In the genomic region with DNA sequence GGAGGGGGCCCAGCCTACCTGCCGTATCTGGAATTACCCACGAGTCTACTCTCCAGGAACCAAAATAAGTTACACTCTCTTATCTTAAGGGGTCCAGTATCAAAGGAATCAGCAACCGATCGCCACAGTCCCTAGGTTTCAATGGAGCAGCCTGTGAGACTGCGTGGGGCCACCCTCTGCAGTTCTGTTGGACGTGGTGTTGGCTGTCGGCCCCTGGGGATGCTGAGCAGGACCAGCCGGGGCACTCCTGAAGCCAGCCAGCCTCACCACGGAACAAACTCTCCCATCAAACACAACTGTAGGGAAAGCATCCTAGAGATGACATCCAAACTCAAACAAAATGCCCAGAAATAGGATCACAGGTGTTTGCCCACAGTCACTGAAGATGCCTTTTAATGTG, we compare ENCODE assay signal across 9 cellular contexts. TPM values are rescaled to one million over a fixed set of nuclear protein-coding genes. Genes with fewer than 3 reads are reported as not detected.
DNase-seq lines count a peak whose midpoint lies in the region; ATAC-seq, FAIRE-seq and TF ChIP-seq lines count a peak whose summit lies in the region.
"Had no signal": no experiment of that assay in that cellular context is flagged by ENCODE, and none has a peak within 500 bp of the region (broad histone marks: within the 10 kb centered on the region; RNA-seq: fewer than 3 reads in every experiment).

No MANE protein-coding gene starts in this region.

- peak overlapping the region; percentile 83 to 88 for H3K27ac ChIP-seq in A549
- peak overlapping the region; percentile 82 to 90 for H3K27ac ChIP-seq in breast epithelium
- H3K27ac ChIP-seq in right atrium auricular region, result peak overlapping the region; percentile 77 to 86
- H3K27ac ChIP-seq in gastrocnemius medialis, result peak overlapping the region; percentile 74 to 83 (median 76)

- ATAC-seq in A549 (no peak), gastrocnemius medialis (no peak), GM18868 (IDR thresholded peaks at IDR 0.05; ENCODE audit: unreplicated experiment) (no peak)
- ATAC-seq: activated CD4-positive, alpha-beta T cell treated with anti-CD3 and anti-CD28 coated beads for 36 hours had no signal

- H3K9me3 ChIP-seq in A549 (no peaks in the 10 kb centered on the region), breast epithelium (no peaks in the 10 kb centered on the region), right atrium auricular region (no peaks in the 10 kb centered on the region), gastrocnemius medialis (no peaks in the 10 kb centered on the region)

- H3K27me3 ChIP-seq in breast epithelium (no peaks in the 10 kb centered on the region), right atrium auricular region (no peaks in the 10 kb centered on the region), gastrocnemius medialis (no peaks in the 10 kb centered on the region)

- FAIRE-seq in A549 (lab: Jason Lieb, UNC), result no peak

- POLR2A ChIA-PET in A549 (lab: Yijun Ruan, JAX), result no interaction called here

- DNase-seq in A549 (ENCODE audit: low read depth in 1 of 2, low spot score in 1 of 2) (no peak), breast epithelium (ENCODE audit: low spot score in 2 of 2) (no peak), right atrium auricular region (ENCODE audit: low spot score) (no peak), gastrocnemius medialis (no peak), NCI-H1694 (lab: John Stamatoyannopoulos, UW) (no peak), iPS-NIHi7 (ENCODE audit: extremely low spot score) (no peak), NCI-H1092 treated with DMSO at 0.1 percent for 48 hours (lab: John Stamatoyannopoulos, UW) (no peak)
- DNase-seq: activated CD4-positive, alpha-beta T cell treated with anti-CD3 and anti-CD28 coated beads for 36 hours had no signal

- no peak for TF ChIP-seq EP300 in A549 (IDR thresholded peaks at IDR 0.05)

- peak overlapping the region; percentile 93 for H3K4me2 ChIP-seq in A549

- in situ Hi-C loops in gastrocnemius medialis (cut with MboI; ENCODE audit: low sequenced_read_pairs in 4 of 4), result no loop called here

- CTCF ChIA-PET in A549 (lab: Yijun Ruan, JAX), result interaction anchor here (0.7 to 3.5 kb wide), 7 partner anchors 10 to 138 kb away, joined by 3 to 15 read pairs (median 3); a partner anchor contains a TSS

- no peak for TF ChIP-seq RAD21 in A549 (conservative IDR thresholded peaks at IDR 0.05 in 1 of 2, IDR thresholded peaks at IDR 0.05 in 1 of 2)

- intact Hi-C loops in breast epithelium (cut with DNase I; ENCODE audit: low total_unique reads), result no loop called here
- intact Hi-C loops in gastrocnemius medialis (cut with DNase I; ENCODE audit: low total_unique reads), result loop anchor here (5.0 kb wide), 2 partner anchors 51 to 131 kb away; no protein-coding TSS in a partner anchor

- TF ChIP-seq POLR2A in A549 (IDR thresholded peaks at IDR 0.05; ENCODE audit: low read length), result no peak
- TF ChIP-seq POLR2A in breast epithelium (IDR thresholded peaks at IDR 0.05), result no peak
- TF ChIP-seq POLR2A in gastrocnemius medialis (IDR thresholded peaks at IDR 0.05), result no peak

- H3K4me1 ChIP-seq in A549 (peaks cover 77% of the 10 kb centered on the region), breast epithelium (peaks cover 0 to 15% of the 10 kb centered on the region in 2 donors), right atrium auricular region (peaks cover 0 to 66% of the 10 kb centered on the region in 2 donors), gastrocnemius medialis (peaks cover 8 to 46% of the 10 kb centered on the region in 2 donors)

- TF ChIP-seq CTCF in A549 (IDR thresholded peaks at IDR 0.05), result no peak
- no peak for TF ChIP-seq CTCF in breast epithelium (IDR thresholded peaks at IDR 0.05)
- TF ChIP-seq CTCF in right atrium auricular region (IDR thresholded peaks at IDR 0.05), result no peak
- no peak for TF ChIP-seq CTCF in gastrocnemius medialis (IDR thresholded peaks at IDR 0.05 in 4 of 5, conservative IDR thresholded peaks at IDR 0.05 in 1 of 5)

- WGBS in A549 (ENCODE audit: missing lambda C conversion rate), result 80% methylated on average over 9 of the region's 9 CpGs

- H3K36me3 ChIP-seq in breast epithelium (no peaks in the 10 kb centered on the region), right atrium auricular region (no peaks in the 10 kb centered on the region), gastrocnemius medialis (no peaks in the 10 kb centered on the region)

- peak overlapping the region; percentile 36 for H3K4me3 ChIP-seq in A549
- peak overlapping the region; percentile 28 to 60 (median 41) for H3K4me3 ChIP-seq in breast epithelium
- peak overlapping the region; percentile 31 to 41 for H3K4me3 ChIP-seq in right atrium auricular region
- peak overlapping the region; percentile 23 to 47 (median 36) for H3K4me3 ChIP-seq in gastrocnemius medialis

TF ChIP-seq in A549, 52 proteins besides CTCF, POLR2A, EP300 and RAD21:
- TF ChIP-seq ZC3H11A (IDR thresholded peaks at IDR 0.05), result no peak
- no peak for TF ChIP-seq RNF2 (IDR thresholded peaks at IDR 0.05; ENCODE audit: borderline replicate concordance, low read depth)
- TF ChIP-seq, protein P1, sequence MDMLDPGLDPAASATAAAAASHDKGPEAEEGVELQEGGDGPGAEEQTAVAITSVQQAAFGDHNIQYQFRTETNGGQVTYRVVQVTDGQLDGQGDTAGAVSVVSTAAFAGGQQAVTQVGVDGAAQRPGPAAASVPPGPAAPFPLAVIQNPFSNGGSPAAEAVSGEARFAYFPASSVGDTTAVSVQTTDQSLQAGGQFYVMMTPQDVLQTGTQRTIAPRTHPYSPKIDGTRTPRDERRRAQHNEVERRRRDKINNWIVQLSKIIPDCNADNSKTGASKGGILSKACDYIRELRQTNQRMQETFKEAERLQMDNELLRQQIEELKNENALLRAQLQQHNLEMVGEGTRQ (IDR thresholded peaks at IDR 0.05), result no peak
- no peak for TF ChIP-seq SMC3 (IDR thresholded peaks at IDR 0.05)
- TF ChIP-seq MYC (IDR thresholded peaks at IDR 0.05; ENCODE audit: borderline replicate concordance, low read length), result no peak
- no peak for TF ChIP-seq HOXB5 (CRISPR knock-in tag; IDR thresholded peaks at IDR 0.05)
- TF ChIP-seq CBX8 (IDR thresholded peaks at IDR 0.05), result no peak
- TF ChIP-seq MAZ (IDR thresholded peaks at IDR 0.05; ENCODE audit: borderline replicate concordance, low read depth, low read length), result no peak
- TF ChIP-seq, protein P2, sequence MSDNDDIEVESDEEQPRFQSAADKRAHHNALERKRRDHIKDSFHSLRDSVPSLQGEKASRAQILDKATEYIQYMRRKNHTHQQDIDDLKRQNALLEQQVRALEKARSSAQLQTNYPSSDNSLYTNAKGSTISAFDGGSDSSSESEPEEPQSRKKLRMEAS (IDR thresholded peaks at IDR 0.05), result no peak
- no peak for TF ChIP-seq FOXS1 (CRISPR knock-in tag; IDR thresholded peaks at IDR 0.05)
- TF ChIP-seq FOSL2 (IDR thresholded peaks at IDR 0.05), result no peak
- no peak for TF ChIP-seq FOSL2 (CRISPR knock-in tag; IDR thresholded peaks at IDR 0.05)
- TF ChIP-seq NR3C1 (IDR thresholded peaks at IDR 0.05), result no peak
- TF ChIP-seq MAFK (IDR thresholded peaks at IDR 0.05; ENCODE audit: partially characterized antibody), result no peak
- TF ChIP-seq, protein P3, sequence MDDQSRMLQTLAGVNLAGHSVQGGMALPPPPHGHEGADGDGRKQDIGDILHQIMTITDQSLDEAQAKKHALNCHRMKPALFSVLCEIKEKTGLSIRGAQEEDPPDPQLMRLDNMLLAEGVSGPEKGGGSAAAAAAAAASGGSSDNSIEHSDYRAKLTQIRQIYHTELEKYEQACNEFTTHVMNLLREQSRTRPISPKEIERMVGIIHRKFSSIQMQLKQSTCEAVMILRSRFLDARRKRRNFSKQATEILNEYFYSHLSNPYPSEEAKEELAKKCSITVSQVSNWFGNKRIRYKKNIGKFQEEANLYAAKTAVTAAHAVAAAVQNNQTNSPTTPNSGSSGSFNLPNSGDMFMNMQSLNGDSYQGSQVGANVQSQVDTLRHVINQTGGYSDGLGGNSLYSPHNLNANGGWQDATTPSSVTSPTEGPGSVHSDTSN (IDR thresholded peaks at IDR 0.05), result no peak
- no peak for TF ChIP-seq POLR2AphosphoS2 (conservative IDR thresholded peaks at IDR 0.05; ENCODE audit: low read length)
- TF ChIP-seq, protein P4, sequence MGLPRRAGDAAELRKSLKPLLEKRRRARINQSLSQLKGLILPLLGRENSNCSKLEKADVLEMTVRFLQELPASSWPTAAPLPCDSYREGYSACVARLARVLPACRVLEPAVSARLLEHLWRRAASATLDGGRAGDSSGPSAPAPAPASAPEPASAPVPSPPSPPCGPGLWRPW (IDR thresholded peaks at IDR 0.05), result no peak
- TF ChIP-seq PHF8 (IDR thresholded peaks at IDR 0.05; ENCODE audit: borderline replicate concordance, low read depth), result no peak
- no peak for TF ChIP-seq JUN (IDR thresholded peaks at IDR 0.05)
- TF ChIP-seq BHLHE40 (IDR thresholded peaks at IDR 0.05; ENCODE audit: low read depth, low read length), result no peak
- no peak for TF ChIP-seq KDM1A (IDR thresholded peaks at IDR 0.05; ENCODE audit: low read depth)

RNA-seq across cellular contexts. Expression of a gene that starts 25.5 kb away (rescaled TPM):
- polyA plus RNA-seq in A549 (2011; rRNA removed), result 70.2 and 77.8 TPM in 2 replicates
- 11.6 and 14.7 TPM in 2 replicates for polyA plus RNA-seq in A549 (2012; cell fraction: cytosol; rRNA removed)
- polyA plus RNA-seq in A549 (2012; cell fraction: nucleus; rRNA removed), result 9.7 and 12.1 TPM in 2 replicates
- 21.4 to 23.2 TPM (median 22.0 TPM) in 3 replicates for polyA plus RNA-seq in A549 (2017; fragmentation: RNase III; extraction: RNeasy Plus Mini Kit Qiagen cat#74134 plus additional on column Dnase treatment)
- 114 and 167 TPM in 2 replicates for polyA minus RNA-seq in A549 (2011; rRNA and poly(A)+ RNA removed)
- 100 to 1,000 TPM in 2 of 3 donors, 10 to 100 TPM in 1; 89.0 to 216 (median 131) TPM for total RNA-seq in breast epithelium
- total RNA-seq in right atrium auricular region, result 100 to 1,000 TPM; 359 to 404 TPM
- total RNA-seq in gastrocnemius medialis, result 100 to 1,000 TPM in 3 of 4 donors, 10 to 100 TPM in 1; 84.7 to 203 (median 150) TPM
